In the genomic region with DNA sequence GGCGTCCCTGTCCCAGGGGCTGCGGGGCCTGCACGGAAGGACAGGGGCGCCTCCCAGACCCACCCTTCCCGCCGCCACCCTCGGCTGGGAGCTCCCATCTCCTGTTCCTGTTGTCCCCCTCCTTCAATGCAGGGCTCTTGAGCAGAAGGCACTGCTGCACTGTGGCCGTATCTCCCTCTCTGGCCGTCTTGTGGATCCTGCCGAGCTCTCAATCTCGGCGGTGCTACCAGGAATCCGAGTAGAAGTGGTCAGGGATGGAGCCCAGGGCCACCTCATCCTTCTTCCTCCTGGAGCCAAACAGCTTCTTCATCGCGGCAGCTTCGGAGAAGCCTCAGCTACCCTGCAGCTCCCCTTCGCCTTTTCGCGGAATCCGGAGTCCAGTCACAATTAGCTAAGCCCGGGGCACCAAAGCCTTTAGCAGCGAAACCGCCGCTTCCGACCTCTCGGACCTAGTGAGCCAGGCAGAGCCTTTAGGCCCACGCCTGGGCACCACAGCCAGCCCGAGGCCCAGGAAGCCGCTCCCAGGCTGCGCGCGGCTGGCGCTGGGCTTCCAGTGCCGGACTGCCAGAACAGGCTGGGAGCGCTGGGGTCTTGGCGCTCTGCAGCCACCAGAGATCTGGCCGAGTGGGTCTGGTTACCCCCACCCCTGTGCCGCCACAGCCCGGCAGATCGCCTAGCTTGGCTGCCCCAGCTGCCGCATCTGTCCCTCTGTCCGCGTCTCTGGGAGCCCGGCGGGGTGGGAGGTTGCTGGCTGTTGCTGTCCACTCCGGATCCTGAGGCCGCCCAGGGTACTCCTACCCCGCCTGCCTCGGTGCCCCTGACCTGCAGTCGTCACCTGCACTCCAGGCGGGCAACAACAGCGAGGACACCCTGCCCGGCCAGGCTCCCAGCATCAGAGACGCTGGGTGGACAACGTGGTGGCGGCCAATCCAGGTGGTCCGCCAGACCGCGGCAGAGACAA, we compare ENCODE assay signal across 10 cellular contexts.
DNase-seq lines count a peak whose midpoint lies in the region; ATAC-seq and TF ChIP-seq lines count a peak whose summit lies in the region.
"Had no signal": no experiment of that assay in that cellular context is flagged by ENCODE, and none has a peak within 500 bp of the region (broad histone marks: within the 10 kb centered on the region; RNA-seq: fewer than 3 reads in every experiment).

No MANE protein-coding gene starts in this region.

- H3K4me1 ChIP-seq in right lobe of liver (peaks cover 0 to 20% (median 0%) of the 10 kb centered on the region in 4 donors), thoracic aorta (ENCODE audit: control insufficient read depth in 1 of 2, low read depth in 2 of 2) (peaks cover 3 to 17% of the 10 kb centered on the region in 2 donors)

- H3K27ac ChIP-seq in right lobe of liver (no peak overlapping the region), thoracic aorta (no peak overlapping the region)

- WGBS in right lobe of liver (ENCODE audit: insufficient coverage, low coverage, low lambda C conversion rate, missing lambda C conversion rate), result under 1% methylated on average over 17 of the region's 59 CpGs

- TF ChIP-seq POLR2A in right lobe of liver (IDR thresholded peaks at IDR 0.05), result no peak

- TF ChIP-seq CTCF in choroid plexus epithelial cell (conservative IDR thresholded peaks at IDR 0.05; ENCODE audit: low read depth, low read length) (no peak), right lobe of liver (IDR thresholded peaks at IDR 0.05) (no peak), thoracic aorta (IDR thresholded peaks at IDR 0.05) (no peak)

- peaks cover 10 to 28% of the 10 kb centered on the region in 2 donors for H3K27me3 ChIP-seq in right lobe of liver
- H3K27me3 ChIP-seq in thoracic aorta (replicated peaks; ENCODE audit: insufficient read depth), result no peaks in the 10 kb centered on the region

- no peaks in the 10 kb centered on the region for H3K36me3 ChIP-seq in right lobe of liver
- H3K36me3 ChIP-seq in thoracic aorta, result no peaks in the 10 kb centered on the region

- DNase-seq in NCI-H2227 (lab: John Stamatoyannopoulos, UW; ENCODE audit: unreplicated experiment) (peak; percentile 11), NCI-H2227 treated with DMSO at 0.1 percent for 48 hours (lab: John Stamatoyannopoulos, UW) (no peak), choroid plexus epithelial cell (ENCODE audit: low read depth) (peak; percentile 13), right lobe of liver (no peak), thoracic aorta (ENCODE audit: low spot score) (no peak), HPDE6-E6E7 (ENCODE audit: extremely low spot score) (no peak), NCI-H774 (lab: John Stamatoyannopoulos, UW) (no peak)
- DNase-seq: AML-193, cerebellar nuclear complex had no signal

- ATAC-seq in right lobe of liver, result peak in 3 of 4 donors; percentile 46 to 66 (median 51)
- ATAC-seq in thoracic aorta (ENCODE audit: insufficient number of reproducible peaks, low FRiP score, low read depth), result no peak
- ATAC-seq in GM21576 (IDR thresholded peaks at IDR 0.05; ENCODE audit: unreplicated experiment), result no peak

- no peak overlapping the region for H3K4me3 ChIP-seq in choroid plexus epithelial cell (ENCODE audit: low read depth, low read length)
- peak overlapping the region in 1 of 3 donors; percentile 26 for H3K4me3 ChIP-seq in right lobe of liver
- H3K4me3 ChIP-seq in thoracic aorta, result peak overlapping the region; percentile 62

- intact Hi-C loops in right lobe of liver (cut with DNase I), result no loop called here

- H3K9me3 ChIP-seq in right lobe of liver (no peaks in the 10 kb centered on the region), thoracic aorta (no peaks in the 10 kb centered on the region)

Comparison
In these comparisons a context has a peak if more than half of its experiments do, and no peak if none do; other contexts are left out.
1. DNase-seq: peak in NCI-H2227 (single experiment) and choroid plexus epithelial cell (single experiment); none in NCI-H2227 treated with DMSO at 0.1 percent for 48 hours (single experiment), right lobe of liver (0 of 3), thoracic aorta (single experiment), HPDE6-E6E7 (single experiment) and NCI-H774 (single experiment).
2. ATAC-seq: peak in right lobe of liver (3 of 4); none in thoracic aorta (single experiment) and GM21576 (single experiment).